1 cellular context compared by ENCODE assay signal in genomic region chr2:10316860-10317259, GRCh38.
TF ChIP-seq lines count a peak whose summit lies in the region.

No MANE protein-coding gene starts in this region.

TF ChIP-seq in HepG2, 621 proteins besides CTCF, POLR2A, EP300 and RAD21 (continued from another document):
- TF ChIP-seq SRF (IDR thresholded peaks at IDR 0.05; ENCODE audit: low read depth, low read length) (no peak), MBD4 (IDR thresholded peaks at IDR 0.05; ENCODE audit: borderline replicate concordance, low read length) (no peak), NONO (IDR thresholded peaks at IDR 0.05) (no peak), NONO (CRISPR knock-in tag; conservative IDR thresholded peaks at IDR 0.05) (no peak), ZNF687 (CRISPR knock-in tag; IDR thresholded peaks at IDR 0.05) (no peak), FOXM1 (CRISPR knock-in tag; IDR thresholded peaks at IDR 0.05) (no peak), TFDP2 (CRISPR knock-in tag; IDR thresholded peaks at IDR 0.05) (no peak), ZBTB3 (CRISPR knock-in tag; IDR thresholded peaks at IDR 0.05; ENCODE audit: borderline replicate concordance, low read depth) (no peak)
